Comparison of ENCODE assay signal across 7 cellular contexts in the genomic region with DNA sequence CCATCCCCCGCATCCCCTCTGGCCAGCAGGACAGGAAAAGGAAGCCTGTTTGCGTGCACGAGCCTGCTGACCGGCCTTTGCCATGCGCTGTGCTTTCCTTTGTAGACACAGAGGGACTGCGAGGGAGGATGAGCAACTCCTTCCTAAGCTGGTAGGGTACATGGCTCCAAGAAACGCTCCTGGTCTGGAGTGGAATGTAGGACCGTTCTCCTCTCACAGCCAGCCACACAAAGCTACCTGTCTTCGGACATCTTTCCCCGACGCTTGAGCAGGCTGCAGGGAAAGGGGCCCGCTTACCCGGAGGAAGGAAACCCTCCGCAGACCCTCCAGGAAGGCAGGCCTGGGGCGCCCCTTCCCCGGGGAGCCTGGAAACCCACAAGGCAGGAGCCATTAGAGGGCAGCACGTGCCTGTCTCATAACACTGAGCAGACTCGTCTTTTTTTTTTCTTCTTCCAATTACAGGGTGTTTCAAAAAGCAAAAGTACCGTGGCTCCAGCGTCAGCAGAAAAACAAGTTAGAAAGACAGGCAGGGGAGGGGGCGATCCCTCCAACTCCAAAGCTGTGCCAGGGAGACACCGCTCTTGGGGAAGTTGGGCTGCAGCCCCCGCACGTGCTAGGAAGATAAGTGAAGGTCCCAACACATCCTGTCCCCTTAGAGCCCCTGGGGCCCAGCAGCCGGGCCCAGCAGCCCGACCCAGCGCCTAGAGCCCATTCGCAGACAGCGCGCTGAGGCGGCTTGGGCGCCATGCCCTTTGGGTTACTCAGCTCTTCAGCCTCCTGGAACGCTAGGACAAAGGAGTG.
A peak's percentile ranks its signal among the peaks of the same experiment; 100 is the strongest.
DNase-seq lines count a peak whose midpoint lies in the region; ATAC-seq and TF ChIP-seq lines count a peak whose summit lies in the region.

No MANE protein-coding gene starts in this region.

- in situ Hi-C loops in astrocyte of the spinal cord (cut with HindIII; ENCODE audit: low sequenced_read_pairs) = no loop called here

- peak overlapping the region; percentile 25 for H3K4me3 ChIP-seq in astrocyte of the spinal cord (ENCODE audit: low read depth, low read length)

- ATAC-seq in HG02759 (IDR thresholded peaks at IDR 0.05; ENCODE audit: unreplicated experiment) = no peak

- DNase-seq in M059J (ENCODE audit: low read depth) = peak; percentile 78
- peak in 3 of 5 experiments; percentile 14 to 66 (median 21) for DNase-seq in T-helper 2 cell
- DNase-seq in astrocyte of the spinal cord (ENCODE audit: low read depth, low spot score) = peak; percentile 79
- peak in 35 of 51 donors; percentile 13 to 71 (median 41) for DNase-seq in hypothalamus (lab: John Stamatoyannopoulos, UW)
- peak; percentile 93 for DNase-seq in retina

- peak; percentile 65 for TF ChIP-seq CTCF in GM12874 (IDR thresholded peaks at IDR 0.05; ENCODE audit: insufficient read depth, low read depth, low read length)
- peak; percentile 72 for TF ChIP-seq CTCF in astrocyte of the spinal cord (IDR thresholded peaks at IDR 0.05; ENCODE audit: low read depth, low read length)

Comparison
In these comparisons a context has a peak if more than half of its experiments do, and no peak if none do; other contexts are left out.
1. DNase-seq: peak in every context shown above with its lines; median percentile 93 in retina; 79 in astrocyte of the spinal cord; 78 in M059J; 41 in hypothalamus; 21 in T-helper 2 cell.